In genomic region chr1:108828074-108828961, GRCh38 we compare ENCODE assay signal across 1 cellular context.
TF ChIP-seq lines count a peak whose summit lies in the region.

No MANE protein-coding gene starts in this region.

TF ChIP-seq in K562, 482 proteins besides CTCF, POLR2A, EP300 and RAD21 (continued from another document and continues in another):
- TF ChIP-seq ZNF280B (CRISPR knock-in tag; IDR thresholded peaks at IDR 0.05) (no peak), ZBTB2 (IDR thresholded peaks at IDR 0.05) (0 out of 2 replicates have a peak, but pooled peaks have one; percentile 21), ZNF143 (CRISPR knock-in tag; IDR thresholded peaks at IDR 0.05) (0 out of 2 replicates have a peak, but pooled peaks have one; percentile 21), ZBTB7A (IDR thresholded peaks at IDR 0.05; ENCODE audit: borderline replicate concordance, control insufficient read depth, low read depth, low read length) (no peak), RB1 (IDR thresholded peaks at IDR 0.05; ENCODE audit: low read depth) (peak; percentile 49; the same call in 1 of the 2 replicates), SP1 (CRISPR knock-in tag; IDR thresholded peaks at IDR 0.05) (peak; percentile 38; the same call in 1 of the 2 replicates), SMAD1 (IDR thresholded peaks at IDR 0.05; ENCODE audit: low read depth, low read length, partially characterized antibody) (no peak), ZBTB8A (IDR thresholded peaks at IDR 0.05; ENCODE audit: partially characterized antibody) (no peak), ATF4 (CRISPR knock-in tag; IDR thresholded peaks at IDR 0.05) (no peak), TBL1XR1 (IDR thresholded peaks at IDR 0.05; ENCODE audit: low read length in 2 of 2) (no peak), DEAF1 (CRISPR knock-in tag; IDR thresholded peaks at IDR 0.05) (peak; percentile 72), EZH2 (IDR thresholded peaks at IDR 0.05; ENCODE audit: borderline replicate concordance, low read depth, low read length) (no peak), MEF2A (IDR thresholded peaks at IDR 0.05; ENCODE audit: control insufficient read depth, low read depth, low read length) (no peak), TCF7L2 (IDR thresholded peaks at IDR 0.05; ENCODE audit: low read depth, low read length) (no peak), ZKSCAN8 (CRISPR knock-in tag; IDR thresholded peaks at IDR 0.05) (no peak), MNT (conservative IDR thresholded peaks at IDR 0.05) (0 out of 4 replicates have a peak, but pooled peaks of 1 of the 2 experiments have one; percentile 27), NFATC3 (IDR thresholded peaks at IDR 0.05) (no peak), USF1 (CRISPR knock-in tag; IDR thresholded peaks at IDR 0.05) (peak; percentile 69), SAFB (IDR thresholded peaks at IDR 0.05; ENCODE audit: borderline replicate concordance, low read depth, low read length) (no peak), GTF2E2 (tag; IDR thresholded peaks at IDR 0.05) (no peak), SMARCB1 (IDR thresholded peaks at IDR 0.05; ENCODE audit: insufficient read length, low read depth) (no peak), FOXP1 (CRISPR knock-in tag; IDR thresholded peaks at IDR 0.05) (no peak), RBFOX2 (IDR thresholded peaks at IDR 0.05; ENCODE audit: low read depth, low read length) (no peak), NEUROD1 (IDR thresholded peaks at IDR 0.05; ENCODE audit: borderline replicate concordance, low read depth, low read length, partially characterized antibody) (peak; percentile 18), ZBTB33 (CRISPR knock-in tag; IDR thresholded peaks at IDR 0.05) (0 out of 2 replicates have a peak, but pooled peaks have one; percentile 12), KLF16 (IDR thresholded peaks at IDR 0.05) (peak; percentile 64; the same call in 1 of the 2 replicates), CREM (IDR thresholded peaks at IDR 0.05; ENCODE audit: low read depth) (0 out of 2 replicates have a peak, but pooled peaks have one; percentile 5), ZNF408 (CRISPR knock-in tag; IDR thresholded peaks at IDR 0.05; ENCODE audit: low read depth) (no peak), ILK (tag; IDR thresholded peaks at IDR 0.05; ENCODE audit: borderline replicate concordance, low read depth) (no peak), ZNF277 (CRISPR knock-in tag; IDR thresholded peaks at IDR 0.05; ENCODE audit: borderline replicate concordance) (no peak), ZNF696 (CRISPR knock-in tag; conservative IDR thresholded peaks at IDR 0.05) (no peak), SMARCA4 (IDR thresholded peaks at IDR 0.05) (no peak), CTBP1 (IDR thresholded peaks at IDR 0.05; ENCODE audit: borderline replicate concordance) (peak; percentile 33; the same call in 1 of the 2 replicates), MTA3 (IDR thresholded peaks at IDR 0.05; ENCODE audit: borderline replicate concordance) (0 out of 2 replicates have a peak, but pooled peaks have one; percentile 27), ZNF76 (CRISPR knock-in tag; IDR thresholded peaks at IDR 0.05; ENCODE audit: borderline replicate concordance) (no peak), CLOCK (CRISPR knock-in tag; IDR thresholded peaks at IDR 0.05; ENCODE audit: borderline replicate concordance) (no peak), ZNF445 (CRISPR knock-in tag; IDR thresholded peaks at IDR 0.05; ENCODE audit: low read depth) (no peak), NFIX (CRISPR knock-in tag; IDR thresholded peaks at IDR 0.05; ENCODE audit: low read depth) (no peak), MAZ (CRISPR knock-in tag; conservative IDR thresholded peaks at IDR 0.05 in 1 of 2, IDR thresholded peaks at IDR 0.05 in 1 of 2) (peak in 1 of 2 experiments; percentile 23; a peak in 1 of 4 replicates), SREBF2 (CRISPR knock-in tag; IDR thresholded peaks at IDR 0.05) (no peak), NBN (IDR thresholded peaks at IDR 0.05; ENCODE audit: low read depth) (peak; percentile 55; the same call in 1 of the 2 replicates), GTF3C2 (IDR thresholded peaks at IDR 0.05; ENCODE audit: borderline replicate concordance, extremely low read depth, insufficient read length) (no peak), EP400 (IDR thresholded peaks at IDR 0.05) (no peak), L3MBTL2 (IDR thresholded peaks at IDR 0.05) (peak; percentile 56), DPF2 (IDR thresholded peaks at IDR 0.05) (peak; percentile 46; the same call in 1 of the 2 replicates), RBM17 (IDR thresholded peaks at IDR 0.05; ENCODE audit: borderline replicate concordance, low read depth, low read length) (no peak), ESRRA (IDR thresholded peaks at IDR 0.05; ENCODE audit: borderline replicate concordance, low read depth) (peak; percentile 76), NFE2L1 (tag; IDR thresholded peaks at IDR 0.05; ENCODE audit: borderline replicate concordance, low read depth) (no peak)
